8 cellular contexts compared by ENCODE assay signal in genomic region chr4:139419388-139419914, GRCh38. TPM values are rescaled to one million over a fixed set of nuclear protein-coding genes. Genes with fewer than 3 reads are reported as not detected.
DNase-seq lines count a peak whose midpoint lies in the region; ATAC-seq and TF ChIP-seq lines count a peak whose summit lies in the region.

No MANE protein-coding gene starts in this region.

- no peaks in the 10 kb centered on the region for H3K9me3 Mint-ChIP-seq in activated CD8-positive, alpha-beta T cell treated with anti-CD3 and anti-CD28 coated beads, Interleukin-2, amount 10 ng/mL, durations not matched to agents 7 days and 5 days (ENCODE audit: insufficient read depth)

- peaks cover 28% of the 10 kb centered on the region for H3K36me3 Mint-ChIP-seq in activated CD8-positive, alpha-beta T cell treated with anti-CD3 and anti-CD28 coated beads, Interleukin-2, amount 10 ng/mL, durations not matched to agents 7 days and 5 days (ENCODE audit: low read depth)

- no peaks in the 10 kb centered on the region for H3K4me1 ChIP-seq in tibial nerve

- peak overlapping the region; percentile 76 for H3K27ac Mint-ChIP-seq in activated CD8-positive, alpha-beta T cell treated with anti-CD3 and anti-CD28 coated beads, Interleukin-2, amount 10 ng/mL, durations not matched to agents 7 days and 5 days

- no peak for TF ChIP-seq POLR2A in tibial nerve (IDR thresholded peaks at IDR 0.05)

- peaks cover 0 to 33% (median 0%) of the 10 kb centered on the region in 3 donors for H3K36me3 ChIP-seq in tibial nerve

- peak; percentile 73 to 93 for TF ChIP-seq EP300 in tibial nerve (IDR thresholded peaks at IDR 0.05)

- H3K27me3 Mint-ChIP-seq in activated CD8-positive, alpha-beta T cell treated with anti-CD3 and anti-CD28 coated beads, Interleukin-2, amount 10 ng/mL, durations not matched to agents 7 days and 5 days (ENCODE audit: low read depth): no peaks in the 10 kb centered on the region

- no peak overlapping the region for H3K4me3 Mint-ChIP-seq in activated CD8-positive, alpha-beta T cell treated with anti-CD3 and anti-CD28 coated beads, Interleukin-2, amount 10 ng/mL, durations not matched to agents 7 days and 5 days

- POLR2A ChIA-PET in activated CD8-positive, alpha-beta T cell treated with anti-CD3 and anti-CD28 coated beads, Interleukin-2, amount 10 ng/mL, durations not matched to agents 7 days and 5 days (lab: Charles Lee): interaction anchor here (1.0 to 1.1 kb wide), 2 partner anchors 13 to 34 kb away, joined by 3 to 8 read pairs; no protein-coding TSS in a partner anchor

- CTCF ChIA-PET in activated CD8-positive, alpha-beta T cell treated with anti-CD3 and anti-CD28 coated beads, Interleukin-2, amount 10 ng/mL, durations not matched to agents 7 days and 5 days (lab: Charles Lee): interaction anchor here (0.9 to 1.7 kb wide), 2 partner anchors 34 to 389 kb away, joined by 4 to 6 read pairs; no protein-coding TSS in a partner anchor

- H3K27me3 ChIP-seq in tibial nerve: no peaks in the 10 kb centered on the region

- DNase-seq in stimulated activated CD4-positive, alpha-beta T cell treated with anti-CD3 and anti-CD28 coated beads, Interleukin-1b, Interleukin-23, amount 100 ng/mL, for 48 hours: peak; percentile 22
- no peak for DNase-seq in stimulated activated CD4-positive, alpha-beta T cell treated with anti-CD3 and anti-CD28 coated beads, Interleukin-12 subunit alpha, Interleukin-12 subunit beta, amount 100 ng/mL, for 4 hours
- DNase-seq in activated CD8-positive, alpha-beta T cell treated with anti-CD3 and anti-CD28 coated beads, Interleukin-2, amount 10 ng/mL, durations not matched to agents 7 days and 5 days: peak; percentile 53
- DNase-seq in hepatic stellate cell (ENCODE audit: low spot score): peak; percentile 7
- DNase-seq in tibial nerve (ENCODE audit: low spot score in 2 of 2): peak in 1 of 2 donors; percentile 74
- DNase-seq in activated CD8-positive, alpha-beta memory T cell treated with anti-CD3 and anti-CD28 coated beads, Interleukin-2, amount 50 U/mL, for 4 hours: no peak
- no peak for DNase-seq in OCI-M2 (lab: John Stamatoyannopoulos, UW; ENCODE audit: unreplicated experiment)

- peaks cover 0 to 38% (median 0%) of the 10 kb centered on the region in 4 donors for H3K9me3 ChIP-seq in tibial nerve

- peaks cover 15% of the 10 kb centered on the region for H3K4me1 Mint-ChIP-seq in activated CD8-positive, alpha-beta T cell treated with anti-CD3 and anti-CD28 coated beads, Interleukin-2, amount 10 ng/mL, durations not matched to agents 7 days and 5 days (ENCODE audit: low read depth)

- peak overlapping the region in 2 of 4 donors; percentile 34 to 51 for H3K27ac ChIP-seq in tibial nerve

- H3K4me3 ChIP-seq in tibial nerve: no peak overlapping the region

- no peak for TF ChIP-seq CTCF in tibial nerve (IDR thresholded peaks at IDR 0.05)

- ATAC-seq in HG03439 (IDR thresholded peaks at IDR 0.05; ENCODE audit: unreplicated experiment): peak; percentile 74
- ATAC-seq in activated CD8-positive, alpha-beta T cell treated with anti-CD3 and anti-CD28 coated beads, Interleukin-2, amount 10 ng/mL, durations not matched to agents 7 days and 5 days: peak; percentile 36

- WGBS in tibial nerve, 2 donors: 62 to 68% methylated on average over 2 of the region's 2 CpGs

RNA-seq across cellular contexts. Expression of gene RAB33B, which starts 34.5 kb away (rescaled TPM):
- total RNA-seq in activated CD8-positive, alpha-beta T cell treated with anti-CD3 and anti-CD28 coated beads, Interleukin-2, amount 10 ng/mL, durations not matched to agents 7 days and 5 days: 1 to 10 TPM; 6.7 TPM
- total RNA-seq in tibial nerve: 10 to 100 TPM; 13.2 to 18.6 (median 15.0) TPM

Comparison
In these comparisons a context has a peak if more than half of its experiments do, and no peak if none do; other contexts are left out.
1. DNase-seq: peak in stimulated activated CD4-positive, alpha-beta T cell treated with anti-CD3 and anti-CD28 coated beads, Interleukin-1b, Interleukin-23, amount 100 ng/mL, for 48 hours (single experiment), activated CD8-positive, alpha-beta T cell treated with anti-CD3 and anti-CD28 coated beads, Interleukin-2, amount 10 ng/mL, durations not matched to agents 7 days and 5 days (single experiment) and hepatic stellate cell (single experiment); none in stimulated activated CD4-positive, alpha-beta T cell treated with anti-CD3 and anti-CD28 coated beads, Interleukin-12 subunit alpha, Interleukin-12 subunit beta, amount 100 ng/mL, for 4 hours (single experiment), activated CD8-positive, alpha-beta memory T cell treated with anti-CD3 and anti-CD28 coated beads, Interleukin-2, amount 50 U/mL, for 4 hours (single experiment) and OCI-M2 (single experiment).